ENCODE assay signal across 9 cellular contexts in the genomic region with DNA sequence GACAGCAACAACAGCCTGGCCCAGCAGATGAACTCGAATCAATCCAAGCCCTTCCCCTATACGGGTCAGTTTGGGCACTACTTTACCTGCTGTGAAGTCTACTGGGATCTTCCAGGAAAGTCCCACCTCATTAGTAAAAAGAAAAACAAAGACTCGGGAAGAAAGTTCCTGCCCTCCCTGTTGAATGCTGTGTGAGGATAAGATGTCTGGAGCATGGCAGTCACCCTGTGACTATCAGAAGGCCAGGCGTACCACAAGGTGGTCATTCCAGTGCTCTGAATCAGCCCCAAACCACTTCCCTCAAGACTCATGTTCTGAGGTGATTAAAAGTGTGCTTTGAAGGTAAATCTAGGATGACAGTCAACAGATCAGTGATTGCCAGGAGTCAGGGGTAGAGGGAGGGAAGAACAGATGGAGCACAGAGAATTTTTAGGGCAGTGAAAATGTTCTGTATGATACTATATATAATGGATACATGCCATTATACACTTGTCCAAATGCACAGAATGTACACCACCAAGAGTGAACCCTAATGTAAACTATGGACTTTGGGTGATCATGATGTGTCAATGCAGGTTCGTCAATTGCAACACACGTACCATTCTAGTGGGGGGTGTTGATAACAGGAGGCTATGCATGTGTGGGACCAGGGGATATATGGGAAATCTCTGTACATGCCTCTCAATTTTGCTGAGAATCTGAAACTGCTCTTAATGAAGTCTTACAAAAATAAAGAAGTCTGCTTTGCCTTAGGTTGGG. TPM values are rescaled to one million over a fixed set of nuclear protein-coding genes. Genes with fewer than 3 reads are reported as not detected.
DNase-seq lines count a peak whose midpoint lies in the region; ATAC-seq and TF ChIP-seq lines count a peak whose summit lies in the region.
"Had no signal": no experiment of that assay in that cellular context is flagged by ENCODE, and none has a peak within 500 bp of the region (broad histone marks: within the 10 kb centered on the region; RNA-seq: fewer than 3 reads in every experiment).

No MANE protein-coding gene starts in this region.

- H3K9me3 Mint-ChIP-seq in CD4-positive, alpha-beta T cell: no peaks in the 10 kb centered on the region
- H3K9me3 Mint-ChIP-seq: type B pancreatic cell had no signal

- H3K36me3 ChIP-seq in neutrophil: peaks cover 13% of the 10 kb centered on the region

- intact Hi-C loops in CD4-positive, alpha-beta T cell (cut with DNase I, micrococcal nuclease): no loop called here

- no peaks in the 10 kb centered on the region for H3K27me3 Mint-ChIP-seq in CD4-positive, alpha-beta T cell
- H3K27me3 Mint-ChIP-seq: type B pancreatic cell had no signal

- peak overlapping the region; percentile 70 for H3K27ac Mint-ChIP-seq in CD4-positive, alpha-beta T cell
- H3K27ac Mint-ChIP-seq: type B pancreatic cell had no signal

- H3K4me3 Mint-ChIP-seq in CD4-positive, alpha-beta T cell: peak overlapping the region; percentile 11
- H3K4me3 Mint-ChIP-seq: type B pancreatic cell had no signal

- in situ Hi-C loops in astrocyte of the spinal cord (cut with HindIII; ENCODE audit: low sequenced_read_pairs): no loop called here

- H3K27ac ChIP-seq in CD4-positive, alpha-beta T cell (ENCODE audit: low read depth, low read length): no peak overlapping the region
- peak overlapping the region; percentile 88 for H3K27ac ChIP-seq in neutrophil

- TF ChIP-seq CTCF in CD4-positive, alpha-beta T cell (IDR thresholded peaks at IDR 0.05): no peak
- TF ChIP-seq CTCF in astrocyte of the spinal cord (IDR thresholded peaks at IDR 0.05; ENCODE audit: low read depth, low read length): no peak
- TF ChIP-seq CTCF in neutrophil (IDR thresholded peaks at IDR 0.05): no peak

- no peak for ATAC-seq in CD4-positive, alpha-beta T cell (ENCODE audit: poor library complexity)
- ATAC-seq in HG03196 (IDR thresholded peaks at IDR 0.05; ENCODE audit: unreplicated experiment) (no peak), HG03439 (IDR thresholded peaks at IDR 0.05; ENCODE audit: unreplicated experiment) (no peak)

- H3K9me3 ChIP-seq in CD4-positive, alpha-beta T cell (ENCODE audit: control insufficient read depth, low read length): no peaks in the 10 kb centered on the region
- H3K9me3 ChIP-seq in neutrophil: no peaks in the 10 kb centered on the region

- no peaks in the 10 kb centered on the region for H3K27me3 ChIP-seq in CD4-positive, alpha-beta T cell (ENCODE audit: control insufficient read depth, insufficient read depth, low read length)
- H3K27me3 ChIP-seq in neutrophil: no peaks in the 10 kb centered on the region

- peaks cover 99 to 100% of the 10 kb centered on the region in 2 experiments for H3K4me1 ChIP-seq in neutrophil (ENCODE audit: control insufficient read depth in 1 of 2, insufficient read depth in 1 of 2, low read depth in 1 of 2, low read length in 1 of 2)

- no peak overlapping the region for H3K4me3 ChIP-seq in astrocyte of the spinal cord (ENCODE audit: low read depth, low read length)
- H3K4me3 ChIP-seq in neutrophil (ENCODE audit: low read depth in 1 of 2, low read length in 1 of 2): peak overlapping the region; percentile 16 to 42

- POLR2A ChIA-PET in CD4-positive, alpha-beta T cell (lab: Charles Lee): no interaction called here

- CTCF ChIA-PET in CD4-positive, alpha-beta T cell (lab: Charles Lee): interaction anchor here (0.5 kb wide), 1 partner anchor 548 kb away, joined by 3 read pairs; no protein-coding TSS in a partner anchor

- no peak for DNase-seq in CD4-positive, alpha-beta T cell
- peak; percentile 47 for DNase-seq in LHCN-M2 (ENCODE audit: low read depth)
- DNase-seq in astrocyte of the spinal cord (ENCODE audit: low read depth, low spot score): peak; percentile 48
- DNase-seq in stimulated activated CD4-positive, alpha-beta T cell treated with anti-CD3 and anti-CD28 coated beads, Interleukin-4, amount 100 ng/mL, for 4 hours: no peak
- DNase-seq in T1000 (lab: John Stamatoyannopoulos, UW): no peak

- H3K4me1 Mint-ChIP-seq in CD4-positive, alpha-beta T cell (ENCODE audit: low read depth): peaks cover 95% of the 10 kb centered on the region

- H3K36me3 Mint-ChIP-seq in CD4-positive, alpha-beta T cell (ENCODE audit: low read depth): peaks cover 72% of the 10 kb centered on the region
- H3K36me3 Mint-ChIP-seq: type B pancreatic cell had no signal

RNA-seq across cellular contexts. Expression of a gene that starts 14.7 kb away (rescaled TPM):
- total RNA-seq in CD4-positive, alpha-beta T cell: 10 to 100 TPM; 43.3 to 45.4 TPM
- total RNA-seq in LHCN-M2 (2014; rRNA removed): 130 and 131 TPM in 2 replicates
- 412 TPM for polyA plus RNA-seq in LHCN-M2 (2012)

RNA-seq across cellular contexts. Expression of a gene that starts 49.2 kb away (rescaled TPM):
- total RNA-seq in CD4-positive, alpha-beta T cell: 1 to 10 TPM; 1.2 to 1.3 TPM
- total RNA-seq in LHCN-M2 (2014; rRNA removed): 1.5 and 2.9 TPM in 2 replicates
- polyA plus RNA-seq in LHCN-M2 (2012): 1.1 TPM

Comparison
In these comparisons a context has a peak if more than half of its experiments do, and no peak if none do; other contexts are left out.
1. DNase-seq: peak in LHCN-M2 (single experiment) and astrocyte of the spinal cord (single experiment); none in CD4-positive, alpha-beta T cell (0 of 10), stimulated activated CD4-positive, alpha-beta T cell treated with anti-CD3 and anti-CD28 coated beads, Interleukin-4, amount 100 ng/mL, for 4 hours (0 of 2) and T1000 (single experiment).